ENCODE assay signal across 13 cellular contexts in the genomic region with DNA sequence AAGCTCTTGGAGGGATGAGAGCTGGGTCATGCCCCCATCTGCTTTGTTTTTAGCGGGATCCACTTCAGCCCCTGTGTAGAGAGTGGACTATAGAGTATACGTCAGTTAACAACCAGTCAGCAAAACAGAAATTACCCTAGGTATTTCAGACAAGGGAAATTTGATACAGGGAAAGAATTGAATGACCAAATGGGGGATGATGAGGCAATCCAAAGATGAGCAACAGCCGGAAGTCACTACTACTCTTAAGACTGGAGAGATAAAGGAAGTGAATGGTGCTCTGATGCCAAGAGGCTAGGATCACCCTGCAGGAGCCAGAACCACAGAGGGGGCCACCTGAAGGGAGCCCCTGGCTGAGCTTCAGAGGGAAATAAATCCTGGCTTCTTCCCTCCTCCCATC. TPM values are rescaled to one million over a fixed set of nuclear protein-coding genes. Genes with fewer than 3 reads are reported as not detected.
A peak's percentile ranks its signal among the peaks of the same experiment; 100 is the strongest.
DNase-seq lines count a peak whose midpoint lies in the region; ATAC-seq and TF ChIP-seq lines count a peak whose summit lies in the region.
"Had no signal": no experiment of that assay in that cellular context is flagged by ENCODE, and none has a peak within 500 bp of the region (broad histone marks: within the 10 kb centered on the region; RNA-seq: fewer than 3 reads in every experiment).

No MANE protein-coding gene starts in this region.

- peaks cover 0 to 22% (median 10%) of the 10 kb centered on the region in 4 donors for H3K4me1 ChIP-seq in tibial nerve

- no peak for TF ChIP-seq RAD21 in Ishikawa (IDR thresholded peaks at IDR 0.05; ENCODE audit: low read depth)

- no peak overlapping the region for H3K27ac ChIP-seq in tibial nerve

- no peaks in the 10 kb centered on the region for H3K36me3 Mint-ChIP-seq in WTC11

- H3K9me3 Mint-ChIP-seq in WTC11 = no peaks in the 10 kb centered on the region
- H3K9me3 Mint-ChIP-seq: activated CD4-positive, alpha-beta T cell treated with anti-CD3 and anti-CD28 coated beads, Interleukin-2, amount 10 ng/mL, durations not matched to agents 7 days and 5 days had no signal

- H3K27me3 Mint-ChIP-seq in WTC11 (ENCODE audit: low read depth) = peaks cover 65% of the 10 kb centered on the region

- H3K4me3 ChIP-seq in AG04449 (ENCODE audit: low read depth, low read length) (no peak overlapping the region), fibroblast of mammary gland (ENCODE audit: control insufficient read depth, low read depth, low read length) (no peak overlapping the region), tibial nerve (no peak overlapping the region)

- H3K4me1 Mint-ChIP-seq in WTC11 = peaks cover 3% of the 10 kb centered on the region; the same call in 1 of the 2 replicates

- H3K27ac Mint-ChIP-seq in WTC11 = no peak overlapping the region
- H3K27ac Mint-ChIP-seq: activated CD4-positive, alpha-beta T cell treated with anti-CD3 and anti-CD28 coated beads, Interleukin-2, amount 10 ng/mL, durations not matched to agents 7 days and 5 days had no signal

- POLR2A ChIA-PET in AG04449 (lab: Yijun Ruan, JAX) = interaction anchor here (0.6 to 2.0 kb wide), 2 partner anchors 12 to 454 kb away, joined by 3 to 4 read pairs; partner anchors contain the start of genes DCAF1, PARP3 and RRP9
- POLR2A ChIA-PET in WTC11 (lab: Charles Lee) = interaction anchor here (1.0 kb wide), 1 partner anchor 12 kb away, joined by 3 read pairs; the partner anchor contains the start of genes PARP3 and RRP9

- H3K36me3 ChIP-seq in tibial nerve = peaks cover 0 to 24% (median 0%) of the 10 kb centered on the region in 3 donors

- WGBS in tibial nerve, 2 donors = 60 to 71% methylated on average over 3 of the region's 3 CpGs

- H3K9me3 ChIP-seq in tibial nerve = no peaks in the 10 kb centered on the region

- CTCF ChIA-PET in AG04449 (lab: Yijun Ruan, JAX) (interaction anchor here (1.6 to 6.7 kb wide), 4 partner anchors 8 to 21 kb away, joined by 3 to 52 read pairs (median 22); partner anchors contain the start of genes ABHD14A, ABHD14B, PARP3 and RRP9), WTC11 (lab: Charles Lee) (interaction anchor here (1.1 to 2.7 kb wide), 4 partner anchors 8 to 22 kb away, joined by 3 to 8 read pairs (median 6); partner anchors contain the start of genes ABHD14A, ABHD14B and RRP9)

- no peak for TF ChIP-seq POLR2A in tibial nerve (IDR thresholded peaks at IDR 0.05)

- DNase-seq in AG04449 (ENCODE audit: low read depth, low spot score) (peak; percentile 40), OCI-M1 (lab: John Stamatoyannopoulos, UW) (peak; percentile 27), fibroblast of mammary gland (ENCODE audit: low read depth) (peak; percentile 83), tibial nerve (ENCODE audit: low spot score in 2 of 2) (no peak), D341Med (ENCODE audit: low spot score) (no peak), WTC11 (ENCODE audit: low spot score) (no peak)
- DNase-seq: activated CD4-positive, alpha-beta T cell treated with anti-CD3 and anti-CD28 coated beads, Interleukin-2, amount 10 ng/mL, durations not matched to agents 7 days and 5 days; activated naive CD4-positive, alpha-beta T cell treated with Interleukin-2 at 50 U/mL for 16 hours; CD4-positive, CD25-positive, alpha-beta regulatory T cell; stimulated activated CD4-positive, alpha-beta T cell treated with anti-CD3 and anti-CD28 coated beads, Interleukin-15, amount 100 ng/mL, for 24 hours had no signal

- TF ChIP-seq EP300 in Ishikawa (IDR thresholded peaks at IDR 0.05; ENCODE audit: borderline replicate concordance) (no peak), tibial nerve (IDR thresholded peaks at IDR 0.05) (no peak)

- no peak for TF ChIP-seq CTCF in AG04449 (IDR thresholded peaks at IDR 0.05; ENCODE audit: insufficient read depth, low read length, missing control alignments)
- no peak for TF ChIP-seq CTCF in fibroblast of mammary gland (conservative IDR thresholded peaks at IDR 0.05; ENCODE audit: control insufficient read depth, insufficient read depth, low read depth, low read length)
- no peak for TF ChIP-seq CTCF in tibial nerve (IDR thresholded peaks at IDR 0.05)
- no peak for TF ChIP-seq CTCF in WTC11 (IDR thresholded peaks at IDR 0.05)

- no peaks in the 10 kb centered on the region for H3K27me3 ChIP-seq in tibial nerve

- no peak overlapping the region for H3K4me3 Mint-ChIP-seq in WTC11
- H3K4me3 Mint-ChIP-seq: activated CD4-positive, alpha-beta T cell treated with anti-CD3 and anti-CD28 coated beads, Interleukin-2, amount 10 ng/mL, durations not matched to agents 7 days and 5 days had no signal

- no peak for ATAC-seq in HG03139 (IDR thresholded peaks at IDR 0.05; ENCODE audit: unreplicated experiment)
- ATAC-seq in WTC11 = no peak
- ATAC-seq: Panc1 had no signal

TF ChIP-seq in Ishikawa, 13 proteins besides CTCF, POLR2A, EP300 and RAD21:
- no peak for TF ChIP-seq REST (IDR thresholded peaks at IDR 0.05; ENCODE audit: low read depth)
- TF ChIP-seq CEBPB (IDR thresholded peaks at IDR 0.05) = peak; percentile 69
TF ChIP-seq in Ishikawa: peak in this region for 1.

TF ChIP-seq in WTC11, 78 proteins besides CTCF, POLR2A, EP300 and RAD21:
- TF ChIP-seq JAZF1 (CRISPR knock-in tag; IDR thresholded peaks at IDR 0.05) = no peak
- no peak for TF ChIP-seq CREB1 (CRISPR knock-in tag; IDR thresholded peaks at IDR 0.05)
TF ChIP-seq in WTC11: peak in this region for 0.

RNA-seq across cellular contexts. Expression of gene GPR62, which starts 1.7 kb away (rescaled TPM):
- total RNA-seq in tibial nerve (1 to 10 TPM in 1 of 4 donors, under 1 TPM in 1, not detected in 2; 0.87 to 1.0 TPM), WTC11 (2021) (0.24 to 0.55 TPM (median 0.46 TPM) in 3 replicates)
- total RNA-seq: activated CD4-positive, alpha-beta T cell treated with anti-CD3 and anti-CD28 coated beads, Interleukin-2, amount 10 ng/mL, durations not matched to agents 7 days and 5 days; CD4-positive, CD25-positive, alpha-beta regulatory T cell had no signal

RNA-seq across cellular contexts. Expression of gene PARP3, which starts 11.3 kb away (rescaled TPM):
- 10 to 100 TPM; 19.9 to 55.9 (median 40.6) TPM for total RNA-seq in tibial nerve
- total RNA-seq in WTC11 (2021) = 2.8 to 2.9 TPM (median 2.8 TPM) in 3 replicates

RNA-seq across cellular contexts. Expression of gene RRP9, which starts 11.7 kb away (rescaled TPM):
- 10 to 100 TPM; 14.9 to 32.9 (median 21.3) TPM for total RNA-seq in tibial nerve
- 47.0 to 49.9 TPM (median 49.4 TPM) in 3 replicates for total RNA-seq in WTC11 (2021)

RNA-seq across cellular contexts. Expression of gene PCBP4, which starts 13.8 kb away (rescaled TPM):
- total RNA-seq in tibial nerve (1,000 to 10,000 TPM in 2 of 4 donors, 100 to 1,000 TPM in 2; 838 to 1,216 (median 1,000) TPM), WTC11 (2021) (28.7 to 31.6 TPM (median 30.6 TPM) in 3 replicates)

RNA-seq across cellular contexts. Expression of gene ABHD14B, which starts 20.4 kb away (rescaled TPM):
- 10 to 100 TPM; 37.5 to 61.4 (median 50.0) TPM for total RNA-seq in tibial nerve
- 11.8 to 12.6 TPM (median 12.3 TPM) in 3 replicates for total RNA-seq in WTC11 (2021)

Comparison
In these comparisons a context has a peak if more than half of its experiments do, and no peak if none do; other contexts are left out.
1. DNase-seq: peak in AG04449 (single experiment), OCI-M1 (single experiment) and fibroblast of mammary gland (single experiment); none in tibial nerve (0 of 2), D341Med (single experiment) and WTC11 (single experiment).